Comparison of ENCODE assay signal across 26 cellular contexts in the genomic region with DNA sequence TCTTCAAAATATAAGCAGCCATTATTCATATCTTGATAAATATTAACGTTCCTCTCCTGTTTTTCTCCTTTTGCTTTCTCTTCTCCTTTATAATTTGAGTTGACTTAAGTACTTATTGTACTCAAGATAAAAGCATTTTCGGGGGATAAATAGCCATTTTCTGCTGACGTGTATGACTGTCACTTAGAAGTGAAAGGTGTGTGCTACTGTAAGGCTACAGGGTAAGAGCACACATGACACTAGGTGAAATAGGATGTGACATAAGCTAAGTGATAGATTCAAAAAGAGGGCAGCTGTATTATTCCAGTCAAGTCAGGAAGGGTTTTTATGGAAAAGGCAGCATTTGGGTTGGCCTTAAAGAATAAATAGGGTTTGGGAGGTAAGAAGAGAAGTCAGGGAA.
"Had no signal": no experiment of that assay in that cellular context is flagged by ENCODE, and none has a peak within 500 bp of the region (broad histone marks: within the 10 kb centered on the region; RNA-seq: fewer than 3 reads in every experiment).

No MANE protein-coding gene starts in this region.

- H3K36me3 ChIP-seq: breast epithelium, ovary, transverse colon had no signal

- FAIRE-seq: kidney had no signal

- H3K4me1 ChIP-seq: breast epithelium, testis, transverse colon had no signal

- H3K4me3 ChIP-seq: breast epithelium, ovary, skin epidermis, testis, transverse colon had no signal

- H3K27ac ChIP-seq: breast epithelium, ovary, skin epidermis, testis, transverse colon had no signal

- DNase-seq: activated CD4-positive, alpha-beta T cell treated with anti-CD3 and anti-CD28 coated beads for 4 hours; activated CD4-positive, alpha-beta T cell treated with anti-CD3 and anti-CD28 coated beads, Interleukin-2, amount 50 U/mL, for 4 hours; activated CD4-positive, CD25-positive, alpha-beta regulatory T cell; activated naive CD4-positive, alpha-beta T cell; activated T-cell treated with anti-CD3 and anti-CD28 coated beads for 4 hours; activated T-cell treated with anti-CD3 and anti-CD28 coated beads, Interleukin-2, amount 50 U/mL, for 72 hours; central memory CD4-positive, alpha-beta T cell; foreskin fibroblast; head of caudate nucleus; hippocampal formation; kidney; left colon; naive B cell; nephron progenitor cell; ovary; retina; stimulated activated CD4-positive, alpha-beta T cell treated with anti-CD3 and anti-CD28 coated beads, Interleukin-12 subunit alpha, Interleukin-12 subunit beta, amount 100 ng/mL, for 4 hours; stimulated activated CD4-positive, alpha-beta T cell treated with anti-CD3 and anti-CD28 coated beads, Interleukin-4, amount 100 ng/mL, for 1 hour; stimulated activated naive CD8-positive, alpha-beta T cell treated with anti-CD3 and anti-CD28 coated beads, Interleukin-15, Interleukin-2, amounts not matched to agents 100 U/mL and 50 U/mL, for 24 hours; testis; transverse colon had no signal

- ATAC-seq: activated naive CD4-positive, alpha-beta T cell treated with anti-CD3 and anti-CD28 coated beads, Interleukin-2, amount 50 U/mL, for 72 hours; activated T-cell treated with anti-CD3 and anti-CD28 coated beads, Interleukin-2, amount 50 U/mL, for 72 hours; esophagus mucosa; left colon; sciatic nerve; stimulated activated naive CD8-positive, alpha-beta T cell treated with anti-CD3 and anti-CD28 coated beads, Interleukin-15, Interleukin-2, amounts not matched to agents 100 U/mL and 50 U/mL, for 24 hours had no signal

- H3K9me3 ChIP-seq: breast epithelium, ovary, testis, transverse colon had no signal

- H3K27me3 ChIP-seq: breast epithelium, ovary, testis, transverse colon had no signal
